Comparison of ENCODE assay signal across 1 cellular context in the genomic region with DNA sequence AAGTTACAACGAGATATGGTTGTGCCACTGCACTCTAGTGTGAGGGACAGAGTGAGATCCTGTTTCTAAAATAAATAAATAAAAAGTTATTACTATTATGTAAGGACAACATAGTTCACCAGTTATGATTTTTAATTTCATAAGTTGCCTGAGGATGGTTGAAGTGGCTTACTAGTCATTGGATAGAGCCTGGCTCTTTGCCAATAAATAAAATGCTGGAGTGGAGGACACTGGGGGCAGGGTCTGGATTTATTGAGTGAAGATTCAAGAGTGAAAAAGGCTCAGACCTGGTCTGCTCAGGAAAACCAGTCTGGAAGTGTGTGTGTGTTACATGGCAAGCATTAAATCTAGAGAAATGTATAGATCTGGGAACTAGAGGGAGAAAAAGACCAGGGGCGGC.
TF ChIP-seq lines count a peak whose summit lies in the region.

No MANE protein-coding gene starts in this region.

TF ChIP-seq in neural cell, 6 proteins besides CTCF, POLR2A, EP300 and RAD21:
- TF ChIP-seq, protein P1, sequence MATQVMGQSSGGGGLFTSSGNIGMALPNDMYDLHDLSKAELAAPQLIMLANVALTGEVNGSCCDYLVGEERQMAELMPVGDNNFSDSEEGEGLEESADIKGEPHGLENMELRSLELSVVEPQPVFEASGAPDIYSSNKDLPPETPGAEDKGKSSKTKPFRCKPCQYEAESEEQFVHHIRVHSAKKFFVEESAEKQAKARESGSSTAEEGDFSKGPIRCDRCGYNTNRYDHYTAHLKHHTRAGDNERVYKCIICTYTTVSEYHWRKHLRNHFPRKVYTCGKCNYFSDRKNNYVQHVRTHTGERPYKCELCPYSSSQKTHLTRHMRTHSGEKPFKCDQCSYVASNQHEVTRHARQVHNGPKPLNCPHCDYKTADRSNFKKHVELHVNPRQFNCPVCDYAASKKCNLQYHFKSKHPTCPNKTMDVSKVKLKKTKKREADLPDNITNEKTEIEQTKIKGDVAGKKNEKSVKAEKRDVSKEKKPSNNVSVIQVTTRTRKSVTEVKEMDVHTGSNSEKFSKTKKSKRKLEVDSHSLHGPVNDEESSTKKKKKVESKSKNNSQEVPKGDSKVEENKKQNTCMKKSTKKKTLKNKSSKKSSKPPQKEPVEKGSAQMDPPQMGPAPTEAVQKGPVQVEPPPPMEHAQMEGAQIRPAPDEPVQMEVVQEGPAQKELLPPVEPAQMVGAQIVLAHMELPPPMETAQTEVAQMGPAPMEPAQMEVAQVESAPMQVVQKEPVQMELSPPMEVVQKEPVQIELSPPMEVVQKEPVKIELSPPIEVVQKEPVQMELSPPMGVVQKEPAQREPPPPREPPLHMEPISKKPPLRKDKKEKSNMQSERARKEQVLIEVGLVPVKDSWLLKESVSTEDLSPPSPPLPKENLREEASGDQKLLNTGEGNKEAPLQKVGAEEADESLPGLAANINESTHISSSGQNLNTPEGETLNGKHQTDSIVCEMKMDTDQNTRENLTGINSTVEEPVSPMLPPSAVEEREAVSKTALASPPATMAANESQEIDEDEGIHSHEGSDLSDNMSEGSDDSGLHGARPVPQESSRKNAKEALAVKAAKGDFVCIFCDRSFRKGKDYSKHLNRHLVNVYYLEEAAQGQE (IDR thresholded peaks at IDR 0.05; ENCODE audit: borderline replicate concordance), result no peak
- TF ChIP-seq EZH2 (IDR thresholded peaks at IDR 0.05; ENCODE audit: borderline replicate concordance, insufficient read depth, low read length, poor library complexity, severe bottlenecking) (no peak), SMC3 (conservative IDR thresholded peaks at IDR 0.05; ENCODE audit: poor library complexity) (no peak), POLR2AphosphoS5 (IDR thresholded peaks at IDR 0.05) (no peak)
